In genomic region chrX:14028473-14028872, GRCh38 we compare ENCODE assay signal across 1 cellular context.
TF ChIP-seq lines count a peak whose summit lies in the region.

No MANE protein-coding gene starts in this region.

TF ChIP-seq in GM23338, 12 proteins besides CTCF, POLR2A, EP300 and RAD21 (continued from another document):
- TF ChIP-seq ZNF462 (CRISPR knock-in tag; IDR thresholded peaks at IDR 0.05), result no peak
